9 cellular contexts compared by ENCODE assay signal in genomic region chr2:74525717-74526648, GRCh38. TPM values are rescaled to one million over a fixed set of nuclear protein-coding genes. Genes with fewer than 3 reads are reported as not detected.
DNase-seq lines count a peak whose midpoint lies in the region; ATAC-seq and TF ChIP-seq lines count a peak whose summit lies in the region.
"Had no signal": no experiment of that assay in that cellular context is flagged by ENCODE, and none has a peak within 500 bp of the region (broad histone marks: within the 10 kb centered on the region; RNA-seq: fewer than 3 reads in every experiment).

A gene with protein sequence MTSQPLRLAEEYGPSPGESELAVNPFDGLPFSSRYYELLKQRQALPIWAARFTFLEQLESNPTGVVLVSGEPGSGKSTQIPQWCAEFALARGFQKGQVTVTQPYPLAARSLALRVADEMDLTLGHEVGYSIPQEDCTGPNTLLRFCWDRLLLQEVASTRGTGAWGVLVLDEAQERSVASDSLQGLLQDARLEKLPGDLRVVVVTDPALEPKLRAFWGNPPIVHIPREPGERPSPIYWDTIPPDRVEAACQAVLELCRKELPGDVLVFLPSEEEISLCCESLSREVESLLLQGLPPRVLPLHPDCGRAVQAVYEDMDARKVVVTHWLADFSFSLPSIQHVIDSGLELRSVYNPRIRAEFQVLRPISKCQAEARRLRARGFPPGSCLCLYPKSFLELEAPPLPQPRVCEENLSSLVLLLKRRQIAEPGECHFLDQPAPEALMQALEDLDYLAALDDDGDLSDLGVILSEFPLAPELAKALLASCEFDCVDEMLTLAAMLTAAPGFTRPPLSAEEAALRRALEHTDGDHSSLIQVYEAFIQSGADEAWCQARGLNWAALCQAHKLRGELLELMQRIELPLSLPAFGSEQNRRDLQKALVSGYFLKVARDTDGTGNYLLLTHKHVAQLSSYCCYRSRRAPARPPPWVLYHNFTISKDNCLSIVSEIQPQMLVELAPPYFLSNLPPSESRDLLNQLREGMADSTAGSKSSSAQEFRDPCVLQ (minus strand): TSS chr2:74526231. CDS start chr2:74525729, 502 bp downstream.

- no peak within 1 kb of the TSS for H3K18ac ChIP-seq in IMR-90 (ENCODE audit: low read depth, low read length)

- H2AFZ ChIP-seq in IMR-90 (replicated peaks; ENCODE audit: low read length, poor library complexity) = no peak within 1 kb of the TSS

- peaks cover 27% of the 10 kb centered on the region for H3K36me3 ChIP-seq in IMR-90 (ENCODE audit: control insufficient read depth, insufficient read depth, low read length)

- no peak within 1 kb of the TSS for H4K5ac ChIP-seq in IMR-90 (ENCODE audit: low read depth, low read length)

- no peak within 1 kb of the TSS for H3K9ac ChIP-seq in IMR-90 (ENCODE audit: low read depth, low read length)

- H3K9me3 Mint-ChIP-seq in WTC11 = 0 out of 2 replicates have a peak, but pooled peaks cover 3% of the 10 kb centered on the region
- no peaks in the 10 kb centered on the region for H3K9me3 Mint-ChIP-seq in nephron

- no peak within 1 kb of the TSS for H4K91ac ChIP-seq in IMR-90 (ENCODE audit: insufficient read depth, low read depth, low read length)

- H4K20me1 ChIP-seq in IMR-90 (ENCODE audit: insufficient read depth, low read length) = peaks cover 13% of the 10 kb centered on the region

- ATAC-seq in IMR-90 (ENCODE audit: low read depth) (no peak), WTC11 (peak; percentile 21)
- ATAC-seq: Panc1 had no signal

- TF ChIP-seq RAD21 in IMR-90 (IDR thresholded peaks at IDR 0.05; ENCODE audit: low read length) = no peak

- no peak for TF ChIP-seq POLR2A in IMR-90 (IDR thresholded peaks at IDR 0.05; ENCODE audit: low read depth, low read length)

- no peak within 1 kb of the TSS for H2BK5ac ChIP-seq in IMR-90 (ENCODE audit: low read depth, low read length, poor library complexity, severe bottlenecking)

- DNase-seq in NCI-H2171 treated with DMSO at 0.1 percent for 48 hours (lab: John Stamatoyannopoulos, UW) (peak; percentile 39), NCI-H2171 (lab: John Stamatoyannopoulos, UW) (no peak), IMR-90 (peak; percentile 41), WTC11 (ENCODE audit: low spot score) (no peak), NCI-H2029 treated with DMSO at 0.1 percent for 48 hours (lab: John Stamatoyannopoulos, UW) (no peak), NCI-H1048 (lab: John Stamatoyannopoulos, UW) (no peak), NCI-H510A (lab: John Stamatoyannopoulos, UW) (no peak)

- H3K4ac ChIP-seq in IMR-90 (ENCODE audit: low read depth, low read length) = no peak within 1 kb of the TSS

- H3K27me3 Mint-ChIP-seq in WTC11 (ENCODE audit: low read depth) = peaks cover 27% of the 10 kb centered on the region
- peaks cover 25% of the 10 kb centered on the region for H3K27me3 Mint-ChIP-seq in nephron (ENCODE audit: low read depth)

- no peak within 1 kb of the TSS for H4K8ac ChIP-seq in IMR-90 (ENCODE audit: low read depth in 2 of 2, low read length in 2 of 2)

- peak within 1 kb of the TSS; percentile 71 for H2AK9ac ChIP-seq in IMR-90 (replicated peaks; ENCODE audit: low read depth, low read length, poor library complexity)

- no peaks in the 10 kb centered on the region for H3K9me3 ChIP-seq in IMR-90 (ENCODE audit: control insufficient read depth, insufficient read depth, low read length)

- no peak within 1 kb of the TSS for H3K4me2 ChIP-seq in IMR-90 (ENCODE audit: low read depth, low read length)

- H2AK5ac ChIP-seq in IMR-90 (ENCODE audit: low read depth, low read length) = peak within 1 kb of the TSS; percentile 36; the same call in 1 of the 2 replicates

- no peak within 1 kb of the TSS for H3K56ac ChIP-seq in IMR-90 (ENCODE audit: extremely low read depth, insufficient read depth, low read length)

- H3K4me1 Mint-ChIP-seq in WTC11 (peaks cover 14% of the 10 kb centered on the region), nephron (peaks cover 17% of the 10 kb centered on the region)

- no peak within 1 kb of the TSS for H2BK120ac ChIP-seq in IMR-90 (ENCODE audit: low read depth, low read length)

- WGBS in IMR-90 (ENCODE audit: extremely low coverage in 2 of 2, insufficient read length in 1 of 2), 2 experiments = 96% methylated on average over 3 of the region's 11 CpGs; no CpG with 5 or more reads in 1 of the 2 experiments

- no peak within 1 kb of the TSS for H2BK15ac ChIP-seq in IMR-90 (ENCODE audit: low read depth, low read length)

- H3K4me3 Mint-ChIP-seq in WTC11 (peak within 1 kb of the TSS; percentile 41), nephron (peak within 1 kb of the TSS; percentile 97 to 99 (median 99))

- no peak within 1 kb of the TSS for H3K4me3 ChIP-seq in IMR-90 (ENCODE audit: insufficient read depth, low read depth, low read length)

- BruUV-seq in IMR-90 (replicated peaks; lab: Mats Ljungman, UMichigan) = no TSS peak

- peaks cover 9% of the 10 kb centered on the region for H3K4me1 ChIP-seq in IMR-90 (ENCODE audit: control insufficient read depth, insufficient read depth, low read length)

- H2BK20ac ChIP-seq in IMR-90 (ENCODE audit: low read depth, low read length) = no peak within 1 kb of the TSS

- H3K27ac ChIP-seq in IMR-90 (ENCODE audit: insufficient read depth, low read length) = no peak within 1 kb of the TSS

- H3K27me3 ChIP-seq in IMR-90 (ENCODE audit: control insufficient read depth, insufficient read depth, low read length) = peaks cover 15% of the 10 kb centered on the region

- peaks cover 22 to 43% of the 10 kb centered on the region in 2 experiments for H3K79me1 ChIP-seq in IMR-90 (ENCODE audit: low read depth in 1 of 2, low read length in 2 of 2)

- H3K14ac ChIP-seq in IMR-90 (replicated peaks; ENCODE audit: low read depth, low read length) = no peak within 1 kb of the TSS

- TF ChIP-seq CTCF in IMR-90 (conservative IDR thresholded peaks at IDR 0.05; ENCODE audit: low read depth, low read length) (no peak), WTC11 (IDR thresholded peaks at IDR 0.05) (no peak), nephron (IDR thresholded peaks at IDR 0.05; ENCODE audit: unreplicated experiment in 3 of 3) (no peak)

- dilution Hi-C loops in IMR-90 (cut with HindIII; ENCODE audit: low sequenced_read_pairs, unreplicated experiment) = no loop called here

- no peak within 1 kb of the TSS for H3K23ac ChIP-seq in IMR-90 (ENCODE audit: low read depth, low read length)

- peaks cover 21% of the 10 kb centered on the region for H3K36me3 Mint-ChIP-seq in WTC11
- H3K36me3 Mint-ChIP-seq in nephron (ENCODE audit: low read depth) = peaks cover 24% of the 10 kb centered on the region

- intact Hi-C loops in IMR-90 (cut with micrococcal nuclease) = no loop called here

- CTCF ChIA-PET in IMR-90 (lab: Yijun Ruan, JAX) (no interaction called here), WTC11 (lab: Charles Lee) (interaction anchor here (0.7 to 1.5 kb wide), 7 partner anchors 9 to 348 kb away, joined by 3 to 5 read pairs (median 4); partner anchors contain the start of genes CCDC142, MOB1A and TTC31)

- POLR2A ChIA-PET in IMR-90 (lab: Charles Lee; ENCODE audit: unreplicated experiment) (interaction anchor here (0.6 kb wide), 1 partner anchor 523 kb away, joined by 3 read pairs; no protein-coding TSS in a partner anchor), WTC11 (lab: Charles Lee) (interaction anchor here (0.6 to 1.1 kb wide), 2 partner anchors 18 to 44 kb away, joined by 3 to 4 read pairs; partner anchors contain the start of genes CCDC142 and TTC31)

- H3K27ac Mint-ChIP-seq in WTC11 = peak within 1 kb of the TSS; percentile 60; the same call in 1 of the 2 replicates
- peak within 1 kb of the TSS in 1 of 3 experiments; percentile 61 for H3K27ac Mint-ChIP-seq in nephron

- in situ Hi-C loops in IMR-90 (cut with MboI; ENCODE audit: low sequenced_read_pairs) = no loop called here

- H3K9me1 ChIP-seq in IMR-90 (ENCODE audit: insufficient read depth, low read length) = peaks cover 14% of the 10 kb centered on the region

TF ChIP-seq in IMR-90, 13 proteins besides CTCF, POLR2A, EP300 and RAD21:
- no peak for TF ChIP-seq USF2 (IDR thresholded peaks at IDR 0.05; ENCODE audit: low read depth, low read length)
- no peak for TF ChIP-seq MXI1 (IDR thresholded peaks at IDR 0.05; ENCODE audit: borderline replicate concordance, low read depth, low read length)

TF ChIP-seq in WTC11, 78 proteins besides CTCF, POLR2A, EP300 and RAD21:
- TF ChIP-seq CBFB (CRISPR knock-in tag; IDR thresholded peaks at IDR 0.05; ENCODE audit: low read depth) (no peak), NR2C2 (CRISPR knock-in tag; IDR thresholded peaks at IDR 0.05) (no peak), TEAD1 (CRISPR knock-in tag; IDR thresholded peaks at IDR 0.05) (no peak), ZNF138 (CRISPR knock-in tag; conservative IDR thresholded peaks at IDR 0.05) (no peak), SP1 (CRISPR knock-in tag; conservative IDR thresholded peaks at IDR 0.05) (no peak), ZNF317 (CRISPR knock-in tag; IDR thresholded peaks at IDR 0.05; ENCODE audit: borderline replicate concordance, low read depth) (peak; percentile 98), ZNF232 (CRISPR knock-in tag; IDR thresholded peaks at IDR 0.05) (no peak), FOXK1 (CRISPR knock-in tag; IDR thresholded peaks at IDR 0.05) (no peak)

RNA-seq across cellular contexts. Expression of the gene that starts here (rescaled TPM):
- total RNA-seq in IMR-90 (2012; rRNA removed) (not detected in 2 replicates), WTC11 (2021) (1.2 to 1.9 TPM (median 1.3 TPM) in 3 replicates)
- polyA plus RNA-seq in IMR-90 (2012; rRNA removed) = 0.07 and 0.14 TPM in 2 replicates
- 0.08 and 0.09 TPM in 2 replicates for polyA plus RNA-seq in IMR-90 (2012; cell fraction: cytosol; rRNA removed)
- 0.72 TPM in 2 replicates for polyA plus RNA-seq in IMR-90 (2012; cell fraction: nucleus; rRNA removed; ENCODE audit: low replicate concordance)

Comparison
In these comparisons a context has a peak if more than half of its experiments do, and no peak if none do; other contexts are left out.
1. Peak in DNase-seq in IMR-90; RNA of the gene not detected or under 1 TPM.